ENCODE assay signal across 19 cellular contexts in genomic region chr11:382081-382643, GRCh38. TPM values are rescaled to one million over a fixed set of nuclear protein-coding genes. Genes with fewer than 3 reads are reported as not detected.
DNase-seq lines count a peak whose midpoint lies in the region; ATAC-seq and TF ChIP-seq lines count a peak whose summit lies in the region.
"Had no signal": no experiment of that assay in that cellular context is flagged by ENCODE, and none has a peak within 500 bp of the region (broad histone marks: within the 10 kb centered on the region; RNA-seq: fewer than 3 reads in every experiment).

No MANE protein-coding gene starts in this region.

- peaks cover 4% of the 10 kb centered on the region for H3K4me1 Mint-ChIP-seq in activated naive CD4-positive, alpha-beta T cell treated with anti-CD3 and anti-CD28 coated beads, Interleukin-2, amount 10 ng/mL, durations not matched to agents 7 days and 5 days
- peaks cover 8% of the 10 kb centered on the region for H3K4me1 Mint-ChIP-seq in central memory CD8-positive, alpha-beta T cell
- H3K4me1 Mint-ChIP-seq in neural crest cell, result peaks cover 9% of the 10 kb centered on the region

- H3K4me3 ChIP-seq in Loucy (ENCODE audit: low read length, poor library complexity, severe bottlenecking), result peak overlapping the region; percentile 36
- no peak overlapping the region for H3K4me3 ChIP-seq in SK-N-SH (ENCODE audit: low read depth in 2 of 2, low read length in 1 of 2)
- H3K4me3 ChIP-seq: GM23248 had no signal

- no peak overlapping the region for H3K27ac ChIP-seq in SK-N-SH (ENCODE audit: low read depth in 2 of 2, low read length in 1 of 2)
- H3K27ac ChIP-seq: 22Rv1, GM23248 had no signal

- H3K4me1 ChIP-seq in Loucy (ENCODE audit: insufficient read depth, low read length, poor library complexity, severe bottlenecking) (peaks cover 13% of the 10 kb centered on the region), SK-N-SH (ENCODE audit: control insufficient read depth in 1 of 2, insufficient read depth in 2 of 2, low read depth in 1 of 2, low read length in 1 of 2) (peaks cover 0 to 4% of the 10 kb centered on the region in 2 experiments; a peak in 1 of 4 replicates)

- H3K36me3 ChIP-seq in Loucy (ENCODE audit: insufficient read depth, low read length) (no peaks in the 10 kb centered on the region), SK-N-SH (replicated peaks in 1 of 2; ENCODE audit: control insufficient read depth in 1 of 2, insufficient read depth in 2 of 2, low read length in 1 of 2) (peaks cover 0 to 14% of the 10 kb centered on the region in 2 experiments)

- H3K9ac ChIP-seq in Loucy (ENCODE audit: low read depth, low read length, poor library complexity, severe bottlenecking), result peak overlapping the region; percentile 59
- no peak overlapping the region for H3K9ac ChIP-seq in SK-N-SH
- H3K9ac ChIP-seq: GM23248 had no signal

- TF ChIP-seq RAD21 in SK-N-SH (IDR thresholded peaks at IDR 0.05; ENCODE audit: low read length), result no peak

- no peaks in the 10 kb centered on the region for H3K36me3 Mint-ChIP-seq in activated naive CD4-positive, alpha-beta T cell treated with anti-CD3 and anti-CD28 coated beads, Interleukin-2, amount 10 ng/mL, durations not matched to agents 7 days and 5 days
- H3K36me3 Mint-ChIP-seq in activated naive CD4-positive, alpha-beta T cell treated with anti-CD3 and anti-CD28 coated beads, Interleukin-2, amount 50 U/mL, for 72 hours, result peaks cover 6 to 8% of the 10 kb centered on the region in 2 donors
- peaks cover 3% of the 10 kb centered on the region for H3K36me3 Mint-ChIP-seq in central memory CD8-positive, alpha-beta T cell (ENCODE audit: insufficient read depth)
- peaks cover 20% of the 10 kb centered on the region for H3K36me3 Mint-ChIP-seq in neural crest cell (ENCODE audit: low read depth)

- peaks cover 35% of the 10 kb centered on the region for H3K27me3 Mint-ChIP-seq in activated naive CD4-positive, alpha-beta T cell treated with anti-CD3 and anti-CD28 coated beads, Interleukin-2, amount 10 ng/mL, durations not matched to agents 7 days and 5 days
- H3K27me3 Mint-ChIP-seq in central memory CD8-positive, alpha-beta T cell, result peaks cover 17% of the 10 kb centered on the region
- peaks cover 2% of the 10 kb centered on the region for H3K27me3 Mint-ChIP-seq in neural crest cell (ENCODE audit: low read depth)

- H3K79me2 ChIP-seq in Loucy (ENCODE audit: insufficient read depth, low read length) (no peaks in the 10 kb centered on the region), SK-N-SH (ENCODE audit: insufficient read depth) (no peaks in the 10 kb centered on the region)

- CTCF ChIA-PET in activated naive CD4-positive, alpha-beta T cell treated with anti-CD3 and anti-CD28 coated beads, Interleukin-2, amount 10 ng/mL, durations not matched to agents 7 days and 5 days (lab: Charles Lee), result no interaction called here
- CTCF ChIA-PET in SK-N-SH (lab: Yijun Ruan, JAX), result interaction anchor here (1.3 to 1.9 kb wide), 2 partner anchors 11 to 66 kb away, joined by 3 to 11 read pairs; no protein-coding TSS in a partner anchor

- no peaks in the 10 kb centered on the region for H3K9me2 ChIP-seq in Loucy (replicated peaks; ENCODE audit: low read depth, low read length)
- no peaks in the 10 kb centered on the region for H3K9me2 ChIP-seq in SK-N-SH

- H3K9me3 ChIP-seq in Loucy (ENCODE audit: insufficient read depth, low read depth, low read length) (peaks cover 16% of the 10 kb centered on the region; the same call in 1 of the 2 replicates), SK-N-SH (no peaks in the 10 kb centered on the region)

- no peaks in the 10 kb centered on the region for H4K20me1 ChIP-seq in Loucy (ENCODE audit: insufficient read depth, low read length, poor library complexity, severe bottlenecking)
- H4K20me1 ChIP-seq in SK-N-SH (ENCODE audit: insufficient read depth), result no peaks in the 10 kb centered on the region

- peak overlapping the region; percentile 42 for H3K27ac Mint-ChIP-seq in activated naive CD4-positive, alpha-beta T cell treated with anti-CD3 and anti-CD28 coated beads, Interleukin-2, amount 10 ng/mL, durations not matched to agents 7 days and 5 days
- H3K27ac Mint-ChIP-seq in activated naive CD4-positive, alpha-beta T cell treated with anti-CD3 and anti-CD28 coated beads, Interleukin-2, amount 50 U/mL, for 72 hours, result no peak overlapping the region
- H3K27ac Mint-ChIP-seq in central memory CD8-positive, alpha-beta T cell (ENCODE audit: low read depth), result peak overlapping the region; percentile 68
- peak overlapping the region; percentile 65 for H3K27ac Mint-ChIP-seq in neural crest cell (ENCODE audit: unreplicated experiment)

- POLR2A ChIA-PET in SK-N-SH (lab: Yijun Ruan, JAX), result no interaction called here

- no peak for TF ChIP-seq EP300 in SK-N-SH (IDR thresholded peaks at IDR 0.05; ENCODE audit: borderline replicate concordance in 1 of 2, low read depth in 1 of 2, low read length in 1 of 2)

- DNase-seq in activated naive CD4-positive, alpha-beta T cell treated with anti-CD3 and anti-CD28 coated beads, Interleukin-2, amount 10 ng/mL, durations not matched to agents 7 days and 5 days, result no peak
- no peak for DNase-seq in activated naive CD4-positive, alpha-beta T cell treated with anti-CD3 and anti-CD28 coated beads, Interleukin-2, amount 50 U/mL, for 72 hours (ENCODE audit: low spot score in 2 of 2)
- DNase-seq in central memory CD8-positive, alpha-beta T cell (ENCODE audit: low spot score in 2 of 2), result no peak
- DNase-seq in neural crest cell (ENCODE audit: low read depth, low spot score) (no peak), NCI-H146 (lab: John Stamatoyannopoulos, UW) (no peak), SK-N-SH (no peak), NCI-H187 treated with DMSO at 0.1 percent for 48 hours (lab: John Stamatoyannopoulos, UW) (no peak)
- DNase-seq: C1 segment of cervical spinal cord, DMS53, GM23248, IMR-90, NCI-H1048, NCI-H1694, NCI-H748 treated with DMSO at 0.1 percent for 48 hours, SIG-M5 had no signal

- H3F3A ChIP-seq in Loucy (ENCODE audit: low read depth) (no peaks in the 10 kb centered on the region), SK-N-SH (replicated peaks; ENCODE audit: insufficient read depth) (no peaks in the 10 kb centered on the region)

- peak overlapping the region; percentile 49 for H3K4me2 ChIP-seq in Loucy (ENCODE audit: low read depth, low read length, poor library complexity, severe bottlenecking)
- no peak overlapping the region for H3K4me2 ChIP-seq in SK-N-SH

- H3K27me3 ChIP-seq in Loucy (ENCODE audit: insufficient read depth, low read length, poor library complexity, severe bottlenecking), result no peaks in the 10 kb centered on the region
- H3K27me3 ChIP-seq in SK-N-SH (ENCODE audit: insufficient read depth), result no peaks in the 10 kb centered on the region

- ATAC-seq in activated naive CD4-positive, alpha-beta T cell treated with anti-CD3 and anti-CD28 coated beads, Interleukin-2, amount 50 U/mL, for 72 hours, result no peak
- no peak for ATAC-seq in central memory CD8-positive, alpha-beta T cell (replicated peaks; ENCODE audit: extremely low read depth, poor library complexity, severe bottlenecking)
- ATAC-seq: HCT116 had no signal

- peaks cover 6% of the 10 kb centered on the region for H3K9me3 Mint-ChIP-seq in activated naive CD4-positive, alpha-beta T cell treated with anti-CD3 and anti-CD28 coated beads, Interleukin-2, amount 10 ng/mL, durations not matched to agents 7 days and 5 days
- peaks cover 7% of the 10 kb centered on the region in 2 donors for H3K9me3 Mint-ChIP-seq in activated naive CD4-positive, alpha-beta T cell treated with anti-CD3 and anti-CD28 coated beads, Interleukin-2, amount 50 U/mL, for 72 hours
- peaks cover 5% of the 10 kb centered on the region for H3K9me3 Mint-ChIP-seq in central memory CD8-positive, alpha-beta T cell
- peaks cover 1% of the 10 kb centered on the region for H3K9me3 Mint-ChIP-seq in neural crest cell

- 84% methylated on average over 8 of the region's 11 CpGs for WGBS in SK-N-SH (ENCODE audit: low lambda C conversion rate)

- H3K4me3 Mint-ChIP-seq in activated naive CD4-positive, alpha-beta T cell treated with anti-CD3 and anti-CD28 coated beads, Interleukin-2, amount 10 ng/mL, durations not matched to agents 7 days and 5 days, result no peak overlapping the region
- no peak overlapping the region for H3K4me3 Mint-ChIP-seq in central memory CD8-positive, alpha-beta T cell
- H3K4me3 Mint-ChIP-seq in neural crest cell, result peak overlapping the region; percentile 57

- H2AFZ ChIP-seq in Loucy (ENCODE audit: low read length), result no peak overlapping the region; the same call in 1 of the 2 replicates
- H2AFZ ChIP-seq in SK-N-SH (ENCODE audit: low read depth), result no peak overlapping the region
- H2AFZ ChIP-seq: GM23248 had no signal

- no peak for TF ChIP-seq CTCF in Loucy (conservative IDR thresholded peaks at IDR 0.05; ENCODE audit: low read length)
- TF ChIP-seq CTCF in neural crest cell (conservative IDR thresholded peaks at IDR 0.05), result no peak
- TF ChIP-seq CTCF in SK-N-SH (IDR thresholded peaks at IDR 0.05), result no peak

TF ChIP-seq in SK-N-SH, 30 proteins besides CTCF, POLR2A, EP300 and RAD21 (continues in another document):
- TF ChIP-seq RCOR1 (IDR thresholded peaks at IDR 0.05; ENCODE audit: low read length), result no peak
- no peak for TF ChIP-seq CHD2 (IDR thresholded peaks at IDR 0.05; ENCODE audit: low read length, partially characterized antibody)
- no peak for TF ChIP-seq MXI1 (IDR thresholded peaks at IDR 0.05; ENCODE audit: low read depth, low read length)

RNA-seq across cellular contexts. Expression of gene PKP3, which starts 11.8 kb away (rescaled TPM):
- total RNA-seq in activated naive CD4-positive, alpha-beta T cell treated with anti-CD3 and anti-CD28 coated beads, Interleukin-2, amount 50 U/mL, for 72 hours, result under 1 TPM in 1 of 2 donors, not detected in 1; 0.12 TPM
- 0.42 and 1.7 TPM in 2 replicates for total RNA-seq in neural crest cell
- 1.4 and 2.4 TPM in 2 replicates for polyA plus RNA-seq in SK-N-SH (2012; rRNA removed)
- 0.59 and 0.98 TPM in 2 replicates for polyA plus RNA-seq in SK-N-SH (2012; cell fraction: cytosol; rRNA removed)
- 4.2 and 5.2 TPM in 2 replicates for polyA plus RNA-seq in SK-N-SH (2012; cell fraction: nucleus; rRNA removed)

RNA-seq across cellular contexts. Expression of gene B4GALNT4, which starts 12.9 kb away (rescaled TPM):
- total RNA-seq in activated naive CD4-positive, alpha-beta T cell treated with anti-CD3 and anti-CD28 coated beads, Interleukin-2, amount 50 U/mL, for 72 hours, result 10 to 100 TPM in 1 of 2 donors, 1 to 10 TPM in 1; 6.6 to 13.6 TPM
- total RNA-seq in neural crest cell, result 179 and 201 TPM in 2 replicates
- polyA plus RNA-seq in SK-N-SH (2012; rRNA removed), result 58.6 and 66.7 TPM in 2 replicates
- polyA plus RNA-seq in SK-N-SH (2012; cell fraction: cytosol; rRNA removed), result 18.8 and 31.2 TPM in 2 replicates
- polyA plus RNA-seq in SK-N-SH (2012; cell fraction: nucleus; rRNA removed), result 380 and 563 TPM in 2 replicates
- total RNA-seq: HT-29 had no signal

RNA-seq across cellular contexts. Expression of gene SIGIRR, which starts 32.6 kb away (rescaled TPM):
- 10 to 100 TPM; 63.8 to 80.8 TPM for total RNA-seq in activated naive CD4-positive, alpha-beta T cell treated with anti-CD3 and anti-CD28 coated beads, Interleukin-2, amount 50 U/mL, for 72 hours
- total RNA-seq in neural crest cell, result 14.5 and 15.9 TPM in 2 replicates
- 22.4 and 32.5 TPM in 2 replicates for polyA plus RNA-seq in SK-N-SH (2012; rRNA removed)
- polyA plus RNA-seq in SK-N-SH (2012; cell fraction: cytosol; rRNA removed), result 12.3 and 16.4 TPM in 2 replicates
- polyA plus RNA-seq in SK-N-SH (2012; cell fraction: nucleus; rRNA removed), result 45.1 and 92.0 TPM in 2 replicates

RNA-seq across cellular contexts. Expression of gene ANO9, which starts 59.6 kb away (rescaled TPM):
- 10 to 100 TPM; 61.2 to 69.3 TPM for total RNA-seq in activated naive CD4-positive, alpha-beta T cell treated with anti-CD3 and anti-CD28 coated beads, Interleukin-2, amount 50 U/mL, for 72 hours
- total RNA-seq in neural crest cell, result not detected in 2 replicates
- 0.06 and 0.12 TPM in 2 replicates for polyA plus RNA-seq in SK-N-SH (2012; rRNA removed)
- polyA plus RNA-seq in SK-N-SH (2012; cell fraction: cytosol; rRNA removed), result 0.03 TPM in 2 replicates
- 1.0 TPM in 2 replicates for polyA plus RNA-seq in SK-N-SH (2012; cell fraction: nucleus; rRNA removed)
- total RNA-seq: GM23248, IMR-90 had no signal
- polyA plus RNA-seq: GM23248, IMR-90 had no signal

Comparison
In these comparisons a context has a peak if more than half of its experiments do, and no peak if none do; other contexts are left out.
1. H3K27ac Mint-ChIP-seq: peak in activated naive CD4-positive, alpha-beta T cell treated with anti-CD3 and anti-CD28 coated beads, Interleukin-2, amount 10 ng/mL, durations not matched to agents 7 days and 5 days (single experiment), central memory CD8-positive, alpha-beta T cell (single experiment) and neural crest cell (single experiment); none in activated naive CD4-positive, alpha-beta T cell treated with anti-CD3 and anti-CD28 coated beads, Interleukin-2, amount 50 U/mL, for 72 hours (0 of 2).
2. RNA of gene B4GALNT4, which starts 12.9 kb away (total RNA-seq): 179 to 201 TPM in neural crest cell; 6.6 to 13.6 TPM in activated naive CD4-positive, alpha-beta T cell treated with anti-CD3 and anti-CD28 coated beads, Interleukin-2, amount 50 U/mL, for 72 hours; every median in the first group is over 10 times any median in the second.